1 cellular context compared by ENCODE assay signal in the genomic region with DNA sequence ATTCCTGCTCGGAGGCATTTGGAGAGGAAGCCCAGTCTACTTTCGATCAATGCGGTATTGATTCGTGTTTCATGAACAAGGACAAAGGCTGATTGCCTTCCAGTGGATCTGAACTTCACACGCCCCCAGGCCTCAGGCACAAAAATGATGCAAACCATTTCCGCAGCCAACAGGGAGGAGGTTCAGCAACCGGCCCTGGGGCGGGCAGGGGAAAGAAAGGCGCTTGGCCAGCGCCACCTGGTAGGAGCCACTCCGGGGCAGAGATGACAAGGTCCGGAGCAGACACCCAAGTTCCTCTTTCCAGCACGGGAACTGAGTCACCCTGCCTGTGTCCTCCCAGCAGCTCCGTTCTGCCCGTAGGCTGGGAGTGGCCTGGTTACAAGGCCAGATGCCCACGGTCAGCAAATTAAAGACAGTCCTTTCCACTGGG.
TF ChIP-seq lines count a peak whose summit lies in the region.

No MANE protein-coding gene starts in this region.

TF ChIP-seq in HepG2, 621 proteins besides CTCF, POLR2A, EP300 and RAD21 (continued from another document):
- TF ChIP-seq SAP130 (CRISPR knock-in tag; IDR thresholded peaks at IDR 0.05; ENCODE audit: low read depth) = 0 out of 2 replicates have a peak, but pooled peaks have one; percentile 26
- TF ChIP-seq KAT2B (IDR thresholded peaks at IDR 0.05; ENCODE audit: borderline replicate concordance, low read depth, low read length) = peak; percentile 87
- peak; percentile 53; the same call in 1 of the 2 replicates for TF ChIP-seq UBTF (CRISPR knock-in tag; IDR thresholded peaks at IDR 0.05)
- peak; percentile 37 for TF ChIP-seq GATAD2A (CRISPR knock-in tag; IDR thresholded peaks at IDR 0.05)
- TF ChIP-seq, protein P1, sequence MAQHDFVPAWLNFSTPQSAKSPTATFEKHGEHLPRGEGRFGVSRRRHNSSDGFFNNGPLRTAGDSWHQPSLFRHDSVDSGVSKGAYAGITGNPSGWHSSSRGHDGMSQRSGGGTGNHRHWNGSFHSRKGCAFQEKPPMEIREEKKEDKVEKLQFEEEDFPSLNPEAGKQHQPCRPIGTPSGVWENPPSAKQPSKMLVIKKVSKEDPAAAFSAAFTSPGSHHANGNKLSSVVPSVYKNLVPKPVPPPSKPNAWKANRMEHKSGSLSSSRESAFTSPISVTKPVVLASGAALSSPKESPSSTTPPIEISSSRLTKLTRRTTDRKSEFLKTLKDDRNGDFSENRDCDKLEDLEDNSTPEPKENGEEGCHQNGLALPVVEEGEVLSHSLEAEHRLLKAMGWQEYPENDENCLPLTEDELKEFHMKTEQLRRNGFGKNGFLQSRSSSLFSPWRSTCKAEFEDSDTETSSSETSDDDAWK (CRISPR knock-in tag; IDR thresholded peaks at IDR 0.05) = no peak
- peak; percentile 65 for TF ChIP-seq FOSL2 (CRISPR knock-in tag; IDR thresholded peaks at IDR 0.05)
- TF ChIP-seq ZNF101 (CRISPR knock-in tag; IDR thresholded peaks at IDR 0.05; ENCODE audit: borderline replicate concordance, low read depth) = no peak
- TF ChIP-seq ELF3 (CRISPR knock-in tag; IDR thresholded peaks at IDR 0.05) = 0 out of 2 replicates have a peak, but pooled peaks have one; percentile 24
- TF ChIP-seq SOX13 (IDR thresholded peaks at IDR 0.05) = no peak
- no peak for TF ChIP-seq SOX13 (CRISPR knock-in tag; conservative IDR thresholded peaks at IDR 0.05 in 1 of 2, IDR thresholded peaks at IDR 0.05 in 1 of 2)
- no peak for TF ChIP-seq ZNF572 (CRISPR knock-in tag; IDR thresholded peaks at IDR 0.05)
- no peak for TF ChIP-seq ESRRA (CRISPR knock-in tag; IDR thresholded peaks at IDR 0.05; ENCODE audit: low read depth)
- no peak for TF ChIP-seq MBNL3 (CRISPR knock-in tag; conservative IDR thresholded peaks at IDR 0.05)
- TF ChIP-seq ZBTB1 (CRISPR knock-in tag; IDR thresholded peaks at IDR 0.05; ENCODE audit: borderline replicate concordance) = no peak
- TF ChIP-seq, protein P2, sequence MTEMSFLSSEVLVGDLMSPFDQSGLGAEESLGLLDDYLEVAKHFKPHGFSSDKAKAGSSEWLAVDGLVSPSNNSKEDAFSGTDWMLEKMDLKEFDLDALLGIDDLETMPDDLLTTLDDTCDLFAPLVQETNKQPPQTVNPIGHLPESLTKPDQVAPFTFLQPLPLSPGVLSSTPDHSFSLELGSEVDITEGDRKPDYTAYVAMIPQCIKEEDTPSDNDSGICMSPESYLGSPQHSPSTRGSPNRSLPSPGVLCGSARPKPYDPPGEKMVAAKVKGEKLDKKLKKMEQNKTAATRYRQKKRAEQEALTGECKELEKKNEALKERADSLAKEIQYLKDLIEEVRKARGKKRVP (CRISPR knock-in tag; IDR thresholded peaks at IDR 0.05) = peak in 1 of 2 experiments; percentile 63; a peak in 1 of 4 replicates
- TF ChIP-seq ZNF317 (CRISPR knock-in tag; IDR thresholded peaks at IDR 0.05) = no peak
- 0 out of 2 replicates have a peak, but pooled peaks have one; percentile 16 for TF ChIP-seq STAG1 (CRISPR knock-in tag; IDR thresholded peaks at IDR 0.05)
- TF ChIP-seq ZNF790 (CRISPR knock-in tag; IDR thresholded peaks at IDR 0.05; ENCODE audit: borderline replicate concordance) = no peak
- no peak for TF ChIP-seq RELA (CRISPR knock-in tag; IDR thresholded peaks at IDR 0.05)
- TF ChIP-seq, protein P3, sequence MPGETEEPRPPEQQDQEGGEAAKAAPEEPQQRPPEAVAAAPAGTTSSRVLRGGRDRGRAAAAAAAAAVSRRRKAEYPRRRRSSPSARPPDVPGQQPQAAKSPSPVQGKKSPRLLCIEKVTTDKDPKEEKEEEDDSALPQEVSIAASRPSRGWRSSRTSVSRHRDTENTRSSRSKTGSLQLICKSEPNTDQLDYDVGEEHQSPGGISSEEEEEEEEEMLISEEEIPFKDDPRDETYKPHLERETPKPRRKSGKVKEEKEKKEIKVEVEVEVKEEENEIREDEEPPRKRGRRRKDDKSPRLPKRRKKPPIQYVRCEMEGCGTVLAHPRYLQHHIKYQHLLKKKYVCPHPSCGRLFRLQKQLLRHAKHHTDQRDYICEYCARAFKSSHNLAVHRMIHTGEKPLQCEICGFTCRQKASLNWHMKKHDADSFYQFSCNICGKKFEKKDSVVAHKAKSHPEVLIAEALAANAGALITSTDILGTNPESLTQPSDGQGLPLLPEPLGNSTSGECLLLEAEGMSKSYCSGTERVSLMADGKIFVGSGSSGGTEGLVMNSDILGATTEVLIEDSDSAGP (CRISPR knock-in tag; IDR thresholded peaks at IDR 0.05; ENCODE audit: borderline replicate concordance) = no peak
- TF ChIP-seq ETV5 (CRISPR knock-in tag; IDR thresholded peaks at IDR 0.05; ENCODE audit: borderline replicate concordance) = peak; percentile 20; the same call in 1 of the 2 replicates
- 0 out of 2 replicates have a peak, but pooled peaks have one; percentile 51 for TF ChIP-seq TBX2 (CRISPR knock-in tag; IDR thresholded peaks at IDR 0.05; ENCODE audit: borderline replicate concordance)
- no peak for TF ChIP-seq SETDB1 (CRISPR knock-in tag; IDR thresholded peaks at IDR 0.05; ENCODE audit: borderline replicate concordance)
- TF ChIP-seq ZBTB20 (CRISPR knock-in tag; IDR thresholded peaks at IDR 0.05; ENCODE audit: borderline replicate concordance, low read depth) = no peak
- 0 out of 2 replicates have a peak, but pooled peaks have one; percentile 24 for TF ChIP-seq ZXDC (CRISPR knock-in tag; IDR thresholded peaks at IDR 0.05)
- 0 out of 2 replicates have a peak, but pooled peaks have one; percentile 20 for TF ChIP-seq ZNF792 (CRISPR knock-in tag; IDR thresholded peaks at IDR 0.05)
- TF ChIP-seq, protein P4, sequence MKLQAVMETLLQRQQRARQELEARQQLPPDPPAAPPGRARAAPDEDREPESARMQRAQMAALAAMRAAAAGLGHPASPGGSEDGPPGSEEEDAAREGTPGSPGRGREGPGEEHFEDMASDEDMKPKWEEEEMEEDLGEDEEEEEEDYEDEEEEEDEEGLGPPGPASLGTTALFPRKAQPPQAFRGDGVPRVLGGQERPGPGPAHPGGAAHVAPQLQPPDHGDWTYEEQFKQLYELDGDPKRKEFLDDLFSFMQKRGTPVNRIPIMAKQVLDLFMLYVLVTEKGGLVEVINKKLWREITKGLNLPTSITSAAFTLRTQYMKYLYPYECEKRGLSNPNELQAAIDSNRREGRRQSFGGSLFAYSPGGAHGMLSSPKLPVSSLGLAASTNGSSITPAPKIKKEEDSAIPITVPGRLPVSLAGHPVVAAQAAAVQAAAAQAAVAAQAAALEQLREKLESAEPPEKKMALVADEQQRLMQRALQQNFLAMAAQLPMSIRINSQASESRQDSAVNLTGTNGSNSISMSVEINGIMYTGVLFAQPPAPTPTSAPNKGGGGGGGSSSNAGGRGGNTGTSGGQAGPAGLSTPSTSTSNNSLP (IDR thresholded peaks at IDR 0.05; ENCODE audit: low read depth, low read length) = peak; percentile 57
- TF ChIP-seq ZNF235 (CRISPR knock-in tag; IDR thresholded peaks at IDR 0.05; ENCODE audit: borderline replicate concordance) = no peak
- TF ChIP-seq ZNF446 (CRISPR knock-in tag; IDR thresholded peaks at IDR 0.05) = no peak
- TF ChIP-seq ZNF678 (CRISPR knock-in tag; IDR thresholded peaks at IDR 0.05) = no peak
- TF ChIP-seq SP2 (CRISPR knock-in tag; IDR thresholded peaks at IDR 0.05) = no peak
- TF ChIP-seq, protein P5, sequence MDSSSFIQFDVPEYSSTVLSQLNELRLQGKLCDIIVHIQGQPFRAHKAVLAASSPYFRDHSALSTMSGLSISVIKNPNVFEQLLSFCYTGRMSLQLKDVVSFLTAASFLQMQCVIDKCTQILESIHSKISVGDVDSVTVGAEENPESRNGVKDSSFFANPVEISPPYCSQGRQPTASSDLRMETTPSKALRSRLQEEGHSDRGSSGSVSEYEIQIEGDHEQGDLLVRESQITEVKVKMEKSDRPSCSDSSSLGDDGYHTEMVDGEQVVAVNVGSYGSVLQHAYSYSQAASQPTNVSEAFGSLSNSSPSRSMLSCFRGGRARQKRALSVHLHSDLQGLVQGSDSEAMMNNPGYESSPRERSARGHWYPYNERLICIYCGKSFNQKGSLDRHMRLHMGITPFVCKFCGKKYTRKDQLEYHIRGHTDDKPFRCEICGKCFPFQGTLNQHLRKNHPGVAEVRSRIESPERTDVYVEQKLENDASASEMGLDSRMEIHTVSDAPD (CRISPR knock-in tag; IDR thresholded peaks at IDR 0.05) = no peak
- TF ChIP-seq, protein P6, sequence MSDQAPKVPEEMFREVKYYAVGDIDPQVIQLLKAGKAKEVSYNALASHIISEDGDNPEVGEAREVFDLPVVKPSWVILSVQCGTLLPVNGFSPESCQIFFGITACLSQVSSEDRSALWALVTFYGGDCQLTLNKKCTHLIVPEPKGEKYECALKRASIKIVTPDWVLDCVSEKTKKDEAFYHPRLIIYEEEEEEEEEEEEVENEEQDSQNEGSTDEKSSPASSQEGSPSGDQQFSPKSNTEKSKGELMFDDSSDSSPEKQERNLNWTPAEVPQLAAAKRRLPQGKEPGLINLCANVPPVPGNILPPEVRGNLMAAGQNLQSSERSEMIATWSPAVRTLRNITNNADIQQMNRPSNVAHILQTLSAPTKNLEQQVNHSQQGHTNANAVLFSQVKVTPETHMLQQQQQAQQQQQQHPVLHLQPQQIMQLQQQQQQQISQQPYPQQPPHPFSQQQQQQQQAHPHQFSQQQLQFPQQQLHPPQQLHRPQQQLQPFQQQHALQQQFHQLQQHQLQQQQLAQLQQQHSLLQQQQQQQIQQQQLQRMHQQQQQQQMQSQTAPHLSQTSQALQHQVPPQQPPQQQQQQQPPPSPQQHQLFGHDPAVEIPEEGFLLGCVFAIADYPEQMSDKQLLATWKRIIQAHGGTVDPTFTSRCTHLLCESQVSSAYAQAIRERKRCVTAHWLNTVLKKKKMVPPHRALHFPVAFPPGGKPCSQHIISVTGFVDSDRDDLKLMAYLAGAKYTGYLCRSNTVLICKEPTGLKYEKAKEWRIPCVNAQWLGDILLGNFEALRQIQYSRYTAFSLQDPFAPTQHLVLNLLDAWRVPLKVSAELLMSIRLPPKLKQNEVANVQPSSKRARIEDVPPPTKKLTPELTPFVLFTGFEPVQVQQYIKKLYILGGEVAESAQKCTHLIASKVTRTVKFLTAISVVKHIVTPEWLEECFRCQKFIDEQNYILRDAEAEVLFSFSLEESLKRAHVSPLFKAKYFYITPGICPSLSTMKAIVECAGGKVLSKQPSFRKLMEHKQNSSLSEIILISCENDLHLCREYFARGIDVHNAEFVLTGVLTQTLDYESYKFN (CRISPR knock-in tag; conservative IDR thresholded peaks at IDR 0.05) = 0 out of 2 replicates have a peak, but pooled peaks have one; percentile 15
- TF ChIP-seq HNRNPL (IDR thresholded peaks at IDR 0.05; ENCODE audit: low read depth, low read length) = 0 out of 2 replicates have a peak, but pooled peaks have one; percentile 39
- no peak for TF ChIP-seq NFYB (CRISPR knock-in tag; IDR thresholded peaks at IDR 0.05)
